In the genomic region with DNA sequence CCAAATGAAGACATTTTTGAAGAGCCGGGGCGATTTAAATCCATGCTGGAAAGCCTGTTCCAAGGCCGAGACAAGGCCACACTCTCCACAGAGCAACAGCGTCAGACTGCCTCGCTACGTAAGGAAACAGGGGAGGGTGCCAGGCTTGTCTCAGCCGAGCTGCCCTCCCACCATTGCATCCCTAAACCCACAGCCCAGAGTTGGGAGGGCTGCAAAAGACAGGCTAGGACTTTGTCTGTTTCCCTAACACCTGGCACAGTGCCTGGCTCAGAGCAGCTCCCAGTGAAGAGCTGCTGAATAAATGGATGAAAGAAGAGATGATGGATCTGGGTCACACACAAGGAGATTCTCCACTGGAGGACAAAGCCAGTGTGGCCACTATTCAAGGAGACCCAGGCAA, we compare ENCODE assay signal across 29 cellular contexts. TPM values are rescaled to one million over a fixed set of nuclear protein-coding genes. Genes with fewer than 3 reads are reported as not detected.
DNase-seq lines count a peak whose midpoint lies in the region; ATAC-seq, FAIRE-seq and TF ChIP-seq lines count a peak whose summit lies in the region.
"Had no signal": no experiment of that assay in that cellular context is flagged by ENCODE, and none has a peak within 500 bp of the region (broad histone marks: within the 10 kb centered on the region; RNA-seq: fewer than 3 reads in every experiment).

No MANE protein-coding gene starts in this region.

- no peaks in the 10 kb centered on the region for H3K27me3 Mint-ChIP-seq in activated T-helper 17 cell treated with anti-CD3 and anti-CD28 coated beads, Interleukin-2, amount 50 U/mL, for 72 hours
- H3K27me3 Mint-ChIP-seq: IgD-negative memory B cell; naive thymus-derived CD8-positive, alpha-beta T cell; stimulated activated memory B cell treated with anti-CD40 and anti-IgM and Interleukin-4, amounts not matched to agents 10 μg/mL and 1 μg/mL and 100 μg/mL, for 72 hours had no signal

- H3K27me3 ChIP-seq in Peyer's patch, result no peaks in the 10 kb centered on the region
- H3K27me3 ChIP-seq: cardiac muscle cell, heart left ventricle, spleen, tibial artery had no signal

- no peaks in the 10 kb centered on the region for H3K4me1 ChIP-seq in Peyer's patch

- no peak for FAIRE-seq in GM12892 (lab: Jason Lieb, UNC)
- FAIRE-seq: endothelial cell of umbilical vein had no signal

- H3K4me1 Mint-ChIP-seq in activated T-helper 17 cell treated with anti-CD3 and anti-CD28 coated beads, Interleukin-2, amount 50 U/mL, for 72 hours, result peaks cover 17% of the 10 kb centered on the region

- no peak for TF ChIP-seq CTCF in Peyer's patch (IDR thresholded peaks at IDR 0.05)

- H3K27ac Mint-ChIP-seq in activated T-helper 17 cell treated with anti-CD3 and anti-CD28 coated beads, Interleukin-2, amount 50 U/mL, for 72 hours, result peak overlapping the region; percentile 77
- H3K27ac Mint-ChIP-seq: IgD-negative memory B cell; stimulated activated memory B cell treated with anti-CD40 and anti-IgM and Interleukin-4, amounts not matched to agents 10 μg/mL and 1 μg/mL and 100 μg/mL, for 72 hours; T-helper 2 cell treated with Interferon-gamma antibody and Interleukin-4, amounts not matched to agents 5 μg/mL and 100 μg/mL, for 36 hours had no signal

- no peak overlapping the region for H3K4me3 Mint-ChIP-seq in activated T-helper 17 cell treated with anti-CD3 and anti-CD28 coated beads, Interleukin-2, amount 50 U/mL, for 72 hours
- H3K4me3 Mint-ChIP-seq: IgD-negative memory B cell; naive thymus-derived CD8-positive, alpha-beta T cell; stimulated activated memory B cell treated with anti-CD40 and anti-IgM and Interleukin-4, amounts not matched to agents 10 μg/mL and 1 μg/mL and 100 μg/mL, for 72 hours; T-helper 2 cell treated with Interferon-gamma antibody and Interleukin-4, amounts not matched to agents 5 μg/mL and 100 μg/mL, for 36 hours had no signal

- H3K36me3 ChIP-seq in Peyer's patch, result peaks cover 0 to 37% (median 0%) of the 10 kb centered on the region in 3 donors

- no peak for ATAC-seq in activated T-helper 17 cell treated with anti-CD3 and anti-CD28 coated beads, Interleukin-2, amount 50 U/mL, for 72 hours (replicated peaks)
- ATAC-seq: HCT116; heart left ventricle; left lobe of liver; naive thymus-derived CD8-positive, alpha-beta T cell; right cardiac atrium; stimulated activated memory B cell treated with anti-CD40 and anti-IgM and Interleukin-4, amounts not matched to agents 10 μg/mL and 1 μg/mL and 100 μg/mL, for 72 hours had no signal

- no peaks in the 10 kb centered on the region for H3K9me3 Mint-ChIP-seq in activated T-helper 17 cell treated with anti-CD3 and anti-CD28 coated beads, Interleukin-2, amount 50 U/mL, for 72 hours
- H3K9me3 Mint-ChIP-seq: IgD-negative memory B cell; naive thymus-derived CD8-positive, alpha-beta T cell; stimulated activated memory B cell treated with anti-CD40 and anti-IgM and Interleukin-4, amounts not matched to agents 10 μg/mL and 1 μg/mL and 100 μg/mL, for 72 hours; T-helper 2 cell treated with Interferon-gamma antibody and Interleukin-4, amounts not matched to agents 5 μg/mL and 100 μg/mL, for 36 hours had no signal

- H3K27ac ChIP-seq in Peyer's patch, result no peak overlapping the region
- H3K27ac ChIP-seq: cardiac muscle cell, heart left ventricle, spleen, tibial artery, WERI-Rb-1 had no signal

- peaks cover 83% of the 10 kb centered on the region for H3K36me3 Mint-ChIP-seq in activated T-helper 17 cell treated with anti-CD3 and anti-CD28 coated beads, Interleukin-2, amount 50 U/mL, for 72 hours (ENCODE audit: low read depth)

- DNase-seq in G401 (ENCODE audit: low spot score) (peak; percentile 79), globus pallidus (ENCODE audit: low spot score) (peak; percentile 91), pons (ENCODE audit: low spot score) (peak; percentile 94), NCI-H82 (lab: John Stamatoyannopoulos, UW) (no peak), GM12892 (ENCODE audit: insufficient read length) (no peak), Peyer's patch (no peak)
- DNase-seq: activated CD8-positive, alpha-beta memory T cell treated with anti-CD3 and anti-CD28 coated beads, Interleukin-2, amount 50 U/mL, for 4 hours; amniotic stem cell; EL; heart left ventricle; naive thymus-derived CD8-positive, alpha-beta T cell; NCI-H1105 treated with DMSO at 0.1 percent for 48 hours; NCI-H2081; NCI-H345; NCI-H774; OCI-M1; right cardiac atrium; spleen; stimulated activated CD4-positive, alpha-beta T cell treated with anti-CD3 and anti-CD28 coated beads, Interleukin-2, amount 100 ng/mL, for 48 hours; tibial artery; WERI-Rb-1 had no signal

- in situ Hi-C loops in G401 (cut with HindIII; ENCODE audit: low sequenced_read_pairs), result no loop called here

- H3K9me3 ChIP-seq in Peyer's patch, result no peaks in the 10 kb centered on the region
- H3K9me3 ChIP-seq: heart left ventricle, spleen, tibial artery had no signal

- TF ChIP-seq POLR2A in GM12892 (IDR thresholded peaks at IDR 0.05; ENCODE audit: low read depth, low read length) (no peak), Peyer's patch (IDR thresholded peaks at IDR 0.05) (no peak)

- no peak overlapping the region for H3K4me3 ChIP-seq in Peyer's patch
- H3K4me3 ChIP-seq: cardiac muscle cell, heart left ventricle, spleen, tibial artery had no signal

RNA-seq across cellular contexts. Expression of gene SCUBE2, which starts 51.3 kb away (rescaled TPM):
- 0.06 TPM in 1 of 2 replicates, not detected in the other for total RNA-seq in G401 (2014; rRNA removed; shearing (Covaris generic))
- under 1 TPM in 1 of 2 donors, not detected in 1; 0.66 TPM for total RNA-seq in activated T-helper 17 cell treated with anti-CD3 and anti-CD28 coated beads, Interleukin-2, amount 50 U/mL, for 72 hours
- polyA plus RNA-seq in GM12892 (2012; ENCODE audit: missing spikeins), result 0.47 TPM
- total RNA-seq in Peyer's patch, result 10 to 100 TPM in 1 of 4 donors, 1 to 10 TPM in 3; 3.1 to 10.6 (median 5.0) TPM
- polyA plus RNA-seq: cardiac muscle cell; IgD-negative memory B cell; naive thymus-derived CD8-positive, alpha-beta T cell had no signal

Comparison
In these comparisons a context has a peak if more than half of its experiments do, and no peak if none do; other contexts are left out.
1. DNase-seq: peak in G401 (single experiment), globus pallidus (single experiment) and pons (single experiment); none in NCI-H82 (single experiment), GM12892 (single experiment) and Peyer's patch (0 of 3).